Comparison of ENCODE assay signal across 7 cellular contexts in the genomic region with DNA sequence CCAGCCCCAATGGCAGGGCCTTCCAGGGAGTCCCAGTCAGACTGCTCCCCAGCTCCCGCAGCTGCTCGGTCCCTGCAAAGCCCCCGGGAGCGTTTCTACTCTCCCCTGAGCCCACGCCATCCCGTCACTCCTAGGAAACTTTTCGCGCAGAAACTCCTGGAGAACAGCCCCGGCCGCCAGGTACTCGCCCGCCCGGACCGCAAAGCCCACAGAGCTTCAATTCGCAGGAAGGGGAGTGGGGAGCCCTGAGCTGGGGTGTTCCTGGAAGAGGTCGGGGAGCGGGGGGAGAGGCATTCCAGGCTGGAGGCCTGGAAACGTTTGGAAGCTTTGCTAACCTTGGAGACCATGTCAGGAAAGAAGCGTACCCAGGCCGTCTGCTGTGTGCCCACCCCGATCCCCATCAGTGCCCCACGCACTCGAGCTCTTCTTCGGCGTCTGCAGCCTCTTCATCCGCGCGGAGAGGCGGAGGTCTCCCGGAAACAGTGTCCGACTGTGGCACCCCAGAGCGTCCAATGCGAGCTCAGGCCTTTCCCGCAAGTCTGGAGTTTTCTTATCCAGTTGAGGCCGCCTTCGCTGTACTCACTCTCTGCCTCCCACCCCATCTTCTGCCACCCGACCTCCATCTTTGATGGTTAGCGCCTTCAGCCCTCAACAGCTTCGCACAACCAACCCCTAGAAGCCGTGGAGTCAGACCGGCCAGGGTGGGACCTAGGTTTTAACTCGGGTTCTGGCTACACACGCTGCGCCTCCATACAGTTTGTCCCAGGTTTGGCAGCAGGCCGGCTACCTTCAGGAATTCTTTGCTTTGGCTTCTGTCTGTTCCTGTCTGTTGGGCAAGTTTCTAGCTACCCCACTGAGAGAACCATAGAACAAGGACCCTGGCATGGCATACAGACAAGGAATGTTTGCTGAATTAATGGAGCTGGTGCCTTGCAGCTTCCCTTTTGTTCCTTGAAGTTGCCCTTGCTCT. TPM values are rescaled to one million over a fixed set of nuclear protein-coding genes. Genes with fewer than 3 reads are reported as not detected.
DNase-seq lines count a peak whose midpoint lies in the region; ATAC-seq, FAIRE-seq and TF ChIP-seq lines count a peak whose summit lies in the region.

No MANE protein-coding gene starts in this region.

- intact Hi-C loops in left lung (cut with DNase I) (no loop called here), stomach (cut with DNase I; ENCODE audit: low total_unique reads) (no loop called here)

- H3K36me3 Mint-ChIP-seq in astrocyte (ENCODE audit: low read depth, unreplicated experiment): peaks cover 12% of the 10 kb centered on the region

- ATAC-seq in left lung: no peak
- no peak for ATAC-seq in left lobe of liver
- ATAC-seq in GM19455 (IDR thresholded peaks at IDR 0.05; ENCODE audit: unreplicated experiment): no peak

- 23 to 37% (median 35%) methylated on average over 35 to 45 of the region's 45 CpGs for WGBS in stomach, 5 donors

- H3K4me3 ChIP-seq in Karpas-422 (ENCODE audit: low read length): peak overlapping the region; percentile 83
- H3K4me3 ChIP-seq in astrocyte (ENCODE audit: insufficient read depth, low read depth, low read length): peak overlapping the region; percentile 61
- peak overlapping the region; percentile 54 to 79 for H3K4me3 ChIP-seq in left lung
- peak overlapping the region; percentile 47 to 67 (median 52) for H3K4me3 ChIP-seq in stomach

- H4K20me1 ChIP-seq in Karpas-422 (ENCODE audit: insufficient read depth, low read depth, low read length) (no peaks in the 10 kb centered on the region), astrocyte (ENCODE audit: insufficient read depth, low read length) (peaks cover 7% of the 10 kb centered on the region)

- H3K4me1 ChIP-seq in Karpas-422 (ENCODE audit: low read length) (peaks cover 65% of the 10 kb centered on the region), astrocyte (ENCODE audit: insufficient read depth, low read length) (peaks cover 49% of the 10 kb centered on the region), left lung (peaks cover 31 to 73% of the 10 kb centered on the region in 2 donors), stomach (peaks cover 63 to 79% (median 79%) of the 10 kb centered on the region in 4 donors)

- TF ChIP-seq CTCF in astrocyte (IDR thresholded peaks at IDR 0.05; ENCODE audit: insufficient read depth, low read depth, low read length) (no peak), left lung (IDR thresholded peaks at IDR 0.05) (no peak), stomach (IDR thresholded peaks at IDR 0.05) (no peak)

- peaks cover 25% of the 10 kb centered on the region for H3K4me1 Mint-ChIP-seq in astrocyte (ENCODE audit: low read depth, unreplicated experiment)

- H3K9me2 ChIP-seq in Karpas-422 (replicated peaks; ENCODE audit: insufficient read depth, low read length): no peaks in the 10 kb centered on the region

- H3K9ac ChIP-seq in Karpas-422 (ENCODE audit: low read length) (peak overlapping the region; percentile 89), astrocyte (ENCODE audit: low read length) (peak overlapping the region; percentile 83)

- no peak for FAIRE-seq in astrocyte (lab: Jason Lieb, UNC)

- H3K4me2 ChIP-seq in Karpas-422 (ENCODE audit: low read depth, low read length, poor library complexity, severe bottlenecking) (peak overlapping the region; percentile 89), astrocyte (ENCODE audit: low read length) (peak overlapping the region; percentile 93)

- peaks cover 40% of the 10 kb centered on the region for H3K27me3 Mint-ChIP-seq in astrocyte (ENCODE audit: low read depth, unreplicated experiment)

- no peaks in the 10 kb centered on the region for H3K9me3 ChIP-seq in Karpas-422 (ENCODE audit: low read length)
- no peaks in the 10 kb centered on the region for H3K9me3 ChIP-seq in astrocyte (ENCODE audit: insufficient read depth, low read depth, low read length)
- no peaks in the 10 kb centered on the region for H3K9me3 ChIP-seq in left lung
- no peaks in the 10 kb centered on the region for H3K9me3 ChIP-seq in stomach

- H3K4me3 Mint-ChIP-seq in astrocyte (ENCODE audit: unreplicated experiment): peak overlapping the region; percentile 83

- H2AFZ ChIP-seq in Karpas-422 (ENCODE audit: low read length) (peak overlapping the region; percentile 61), astrocyte (ENCODE audit: low read depth, low read length) (peak overlapping the region; percentile 86)

- H3K27me3 ChIP-seq in Karpas-422 (ENCODE audit: low read length) (no peaks in the 10 kb centered on the region), astrocyte (ENCODE audit: insufficient read depth, low read length) (peaks cover 23% of the 10 kb centered on the region), left lung (peaks cover 18 to 57% of the 10 kb centered on the region in 2 donors), stomach (peaks cover 0 to 61% (median 15%) of the 10 kb centered on the region in 3 donors)

- TF ChIP-seq POLR2A in stomach (IDR thresholded peaks at IDR 0.05): no peak

- no peak for DNase-seq in Karpas-422
- DNase-seq in astrocyte (ENCODE audit: low read depth): no peak
- no peak for DNase-seq in left lung
- peak; percentile 33 for DNase-seq in stomach
- DNase-seq in left lobe of liver (ENCODE audit: low spot score): no peak
- DNase-seq in NCI-H226: no peak

- H3K79me2 ChIP-seq in Karpas-422 (ENCODE audit: low read length) (peaks cover 33% of the 10 kb centered on the region), astrocyte (ENCODE audit: insufficient read depth, low read length) (peaks cover 24% of the 10 kb centered on the region)

- H3K27ac ChIP-seq in Karpas-422 (ENCODE audit: low read length): peak overlapping the region; percentile 69
- peak overlapping the region; percentile 76 for H3K27ac ChIP-seq in astrocyte (ENCODE audit: low read depth, low read length)
- H3K27ac ChIP-seq in left lung: peak overlapping the region; percentile 87 to 88
- H3K27ac ChIP-seq in stomach: peak overlapping the region; percentile 85 to 95 (median 93)

- TF ChIP-seq EP300 in stomach (IDR thresholded peaks at IDR 0.05): no peak

- peak overlapping the region; percentile 51 for H3K27ac Mint-ChIP-seq in astrocyte (ENCODE audit: unreplicated experiment)

- no peaks in the 10 kb centered on the region for H3K9me3 Mint-ChIP-seq in astrocyte (ENCODE audit: unreplicated experiment)

- peaks cover 9% of the 10 kb centered on the region; the same call in 1 of the 2 replicates for H3K36me3 ChIP-seq in Karpas-422 (ENCODE audit: insufficient read depth, low read length)
- H3K36me3 ChIP-seq in astrocyte (ENCODE audit: insufficient read depth, low read length): peaks cover 4% of the 10 kb centered on the region
- H3K36me3 ChIP-seq in left lung: peaks cover 0 to 18% of the 10 kb centered on the region in 2 donors
- H3K36me3 ChIP-seq in stomach: peaks cover 6 to 22% (median 17%) of the 10 kb centered on the region in 4 donors

RNA-seq across cellular contexts. Expression of a gene that starts 3.7 kb away (rescaled TPM):
- total RNA-seq in Karpas-422 (2014; rRNA removed; shearing (Covaris generic); ENCODE audit: low replicate concordance): 44.8 and 58.3 TPM in 2 replicates
- total RNA-seq in astrocyte: 17.8 and 17.9 TPM in 2 replicates
- 10 to 100 TPM; 27.1 to 33.6 TPM for total RNA-seq in left lung
- 10 to 100 TPM in 2 of 5 donors, 1 to 10 TPM in 3; 1.9 to 49.6 (median 6.4) TPM for total RNA-seq in stomach
- 10 to 100 TPM; 14.7 to 20.8 (median 18.1) TPM for polyA plus RNA-seq in stomach
- total RNA-seq in left lobe of liver: 10.4 TPM

RNA-seq across cellular contexts. Expression of a gene that starts 4.4 kb away (rescaled TPM):
- total RNA-seq in Karpas-422 (2014; rRNA removed; shearing (Covaris generic); ENCODE audit: low replicate concordance): 7.2 and 15.8 TPM in 2 replicates
- total RNA-seq in astrocyte: 0.89 and 1.0 TPM in 2 replicates
- total RNA-seq in left lung: 1 to 10 TPM; 1.6 to 2.2 TPM
- total RNA-seq in stomach: 1 to 10 TPM in 2 of 5 donors, not detected in 3; 1.1 to 2.6 TPM
- 1 to 10 TPM; 1.1 to 2.3 (median 1.2) TPM for polyA plus RNA-seq in stomach
- 7.7 TPM for total RNA-seq in left lobe of liver

RNA-seq across cellular contexts. Expression of a gene that starts 10.5 kb away (rescaled TPM):
- 0.25 and 2.5 TPM in 2 replicates for total RNA-seq in Karpas-422 (2014; rRNA removed; shearing (Covaris generic); ENCODE audit: low replicate concordance)
- total RNA-seq in astrocyte: not detected in 2 replicates
- not detected for total RNA-seq in left lung
- total RNA-seq in stomach: under 1 TPM in 1 of 5 donors, not detected in 4; 0.73 TPM
- polyA plus RNA-seq in stomach: under 1 TPM in 1 of 3 donors, not detected in 2; 0.28 TPM
- 0.08 TPM for total RNA-seq in left lobe of liver

RNA-seq across cellular contexts. Expression of a gene that starts 20.9 kb away (rescaled TPM):
- 47.5 and 54.9 TPM in 2 replicates for total RNA-seq in Karpas-422 (2014; rRNA removed; shearing (Covaris generic); ENCODE audit: low replicate concordance)
- total RNA-seq in astrocyte (12.0 and 14.1 TPM in 2 replicates), left lung (10 to 100 TPM; 22.1 to 27.0 TPM), stomach (10 to 100 TPM in 4 of 5 donors, 1 to 10 TPM in 1; 4.7 to 91.2 (median 20.5) TPM), left lobe of liver (39.8 TPM)
- polyA plus RNA-seq in stomach: 10 to 100 TPM; 10.5 to 11.4 (median 10.8) TPM

RNA-seq across cellular contexts. Expression of a gene that starts 21.0 kb away (rescaled TPM):
- 47.7 and 50.5 TPM in 2 replicates for total RNA-seq in Karpas-422 (2014; rRNA removed; shearing (Covaris generic); ENCODE audit: low replicate concordance)
- 10.6 and 11.2 TPM in 2 replicates for total RNA-seq in astrocyte
- total RNA-seq in left lung: 10 to 100 TPM; 12.1 to 17.5 TPM
- total RNA-seq in stomach: 10 to 100 TPM; 19.1 to 78.2 (median 51.3) TPM
- polyA plus RNA-seq in stomach: 1 to 10 TPM; 3.2 to 3.4 (median 3.2) TPM
- 14.0 TPM for total RNA-seq in left lobe of liver
